7 cellular contexts compared by ENCODE assay signal in genomic region chr16:70746040-70746707, GRCh38. TPM values are rescaled to one million over a fixed set of nuclear protein-coding genes. Genes with fewer than 3 reads are reported as not detected.
A peak's percentile ranks its signal among the peaks of the same experiment; 100 is the strongest.
DNase-seq lines count a peak whose midpoint lies in the region; ATAC-seq and TF ChIP-seq lines count a peak whose summit lies in the region.

No MANE protein-coding gene starts in this region.

- DNase-seq in HCT116 (ENCODE audit: low read depth, low spot score) (peak; percentile 51), SHP77 (lab: John Stamatoyannopoulos, UW) (peak; percentile 96 to 98), endodermal cell (no peak), occipital lobe (lab: John Stamatoyannopoulos, UW) (peak; percentile 65), germinal center (ENCODE audit: low spot score) (no peak), iPS-NIHi11 (ENCODE audit: low spot score) (no peak)

- H3K27ac ChIP-seq in HCT116 (ENCODE audit: low read depth, low read length), result peak overlapping the region; percentile 82
- H3K27ac ChIP-seq in endodermal cell (ENCODE audit: low read depth, low read length), result no peak overlapping the region

- H3K79me2 ChIP-seq in HCT116 (ENCODE audit: insufficient read depth, low read length), result no peaks in the 10 kb centered on the region; the same call in 1 of the 2 replicates

- CTCF ChIA-PET in HCT116 (lab: Charles Lee), result interaction anchor here (0.5 to 1.6 kb wide), 2 partner anchors 25 to 581 kb away, joined by 3 to 8 read pairs; no protein-coding TSS in a partner anchor

- no peak overlapping the region for H2AFZ ChIP-seq in HCT116 (ENCODE audit: low read depth, low read length, poor library complexity, severe bottlenecking)

- no peak for TF ChIP-seq POLR2A in HCT116 (IDR thresholded peaks at IDR 0.05; ENCODE audit: borderline replicate concordance, extremely low read depth, insufficient read depth, insufficient read length)

- peak overlapping the region; percentile 36 for H3K27ac Mint-ChIP-seq in endodermal cell

- H3K4me3 ChIP-seq in HCT116 (replicated peaks in 1 of 2; ENCODE audit: low read depth in 1 of 2, low read length in 2 of 2) (peak overlapping the region in 1 of 2 experiments; percentile 27; a peak in 2 of 4 replicates), endodermal cell (ENCODE audit: low read length) (no peak overlapping the region)

- no peak for TF ChIP-seq CTCF in HCT116 (IDR thresholded peaks at IDR 0.05 in 2 of 3, conservative IDR thresholded peaks at IDR 0.05 in 1 of 3; ENCODE audit: borderline replicate concordance in 1 of 3, insufficient read depth in 1 of 3, low read depth in 2 of 3, low read length in 2 of 3)
- TF ChIP-seq CTCF in endodermal cell (conservative IDR thresholded peaks at IDR 0.05), result no peak

- no peaks in the 10 kb centered on the region for H4K20me1 ChIP-seq in HCT116 (ENCODE audit: insufficient read depth)

- POLR2A ChIA-PET in HCT116 (lab: Charles Lee), result interaction anchor here (1.5 kb wide), 1 partner anchor 59 kb away, joined by 4 read pairs; no protein-coding TSS in a partner anchor

- H3K4me1 ChIP-seq in HCT116 (ENCODE audit: control insufficient read depth in 1 of 2, insufficient read depth in 2 of 2, low read length in 2 of 2), result peaks cover 29 to 48% of the 10 kb centered on the region in 2 experiments
- H3K4me1 ChIP-seq in endodermal cell (ENCODE audit: control insufficient read depth, insufficient read depth, low read length), result no peaks in the 10 kb centered on the region

- H3K4me3 Mint-ChIP-seq in endodermal cell, result no peak overlapping the region

- H3K27me3 ChIP-seq in HCT116 (ENCODE audit: insufficient read depth, low read length) (no peaks in the 10 kb centered on the region), endodermal cell (ENCODE audit: control insufficient read depth, insufficient read depth, low read length, poor library complexity, severe bottlenecking) (no peaks in the 10 kb centered on the region)

- peaks cover 18% of the 10 kb centered on the region for H3K4me1 Mint-ChIP-seq in endodermal cell

- H3K36me3 ChIP-seq in HCT116 (ENCODE audit: control insufficient read depth in 1 of 2, insufficient read depth in 2 of 2, low read length in 2 of 2) (peaks cover 0 to 12% of the 10 kb centered on the region in 2 experiments; a peak in 1 of 4 replicates), endodermal cell (ENCODE audit: control insufficient read depth, insufficient read depth, low read length) (peaks cover 13% of the 10 kb centered on the region)

- intact Hi-C loops in HCT116 (cut with micrococcal nuclease), result no loop called here

- TF ChIP-seq RAD21 in HCT116 (IDR thresholded peaks at IDR 0.05; ENCODE audit: low read depth), result no peak

- peaks cover 26% of the 10 kb centered on the region for H3K36me3 Mint-ChIP-seq in endodermal cell (ENCODE audit: low read depth)

- RAD21 ChIA-PET in HCT116 (lab: Charles Lee; ENCODE audit: low non-redundant PET in 1 of 2, low total read pairs in 2 of 2, uncharacterized antibody in 2 of 2, unreplicated experiment in 2 of 2), result interaction anchor here in 1 of 2 experiments (0.6 to 1.3 kb wide), 2 partner anchors 15 to 59 kb away, joined by 4 to 6 read pairs; no protein-coding TSS in a partner anchor

- H3K4me2 ChIP-seq in HCT116 (ENCODE audit: low read length), result peak overlapping the region; percentile 74

- no peaks in the 10 kb centered on the region for H3K27me3 Mint-ChIP-seq in endodermal cell (ENCODE audit: insufficient read depth)

- H3K9ac ChIP-seq in HCT116 (ENCODE audit: low read length) (peak overlapping the region; percentile 74), endodermal cell (ENCODE audit: extremely low read depth, low read length, poor library complexity, severe bottlenecking) (no peak overlapping the region)

- ATAC-seq in HCT116, result peak; percentile 80
- no peak for ATAC-seq in HG02870 (IDR thresholded peaks at IDR 0.05; ENCODE audit: unreplicated experiment)

- H3K9me3 Mint-ChIP-seq in endodermal cell, result peaks cover 10% of the 10 kb centered on the region

- BruUV-seq in HCT116 (replicated peaks; lab: Mats Ljungman, UMichigan), result TSS peak; percentile 54

- 90 to 92% methylated on average over 9 to 12 of the region's 12 CpGs for WGBS in endodermal cell (ENCODE audit: insufficient coverage in 1 of 2, insufficient read length in 1 of 2), 2 experiments

- H3K9me3 ChIP-seq in HCT116 (ENCODE audit: control insufficient read depth in 1 of 2, insufficient read depth in 1 of 2, low read depth in 1 of 2, low read length in 2 of 2) (no peaks in the 10 kb centered on the region), endodermal cell (ENCODE audit: control insufficient read depth, low read length) (no peaks in the 10 kb centered on the region)

- no peaks in the 10 kb centered on the region for H3K9me2 ChIP-seq in HCT116 (ENCODE audit: insufficient read depth)

TF ChIP-seq in HCT116, 20 proteins besides CTCF, POLR2A, EP300 and RAD21:
- TF ChIP-seq MAX (IDR thresholded peaks at IDR 0.05), result peak; percentile 93
- no peak for TF ChIP-seq FOSL1 (IDR thresholded peaks at IDR 0.05; ENCODE audit: low read depth)
- TF ChIP-seq SRF (IDR thresholded peaks at IDR 0.05; ENCODE audit: low read depth), result no peak
- no peak for TF ChIP-seq EZH2phosphoT487 (IDR thresholded peaks at IDR 0.05; ENCODE audit: borderline replicate concordance)
- no peak for TF ChIP-seq YY1 (IDR thresholded peaks at IDR 0.05; ENCODE audit: extremely low read depth, insufficient replicate concordance, low read depth, low read length)
- no peak; the same call in 1 of the 2 replicates for TF ChIP-seq SP1 (IDR thresholded peaks at IDR 0.05; ENCODE audit: low read depth)
- TF ChIP-seq CBX3 (IDR thresholded peaks at IDR 0.05; ENCODE audit: low read depth), result no peak
- no peak for TF ChIP-seq SIN3A (IDR thresholded peaks at IDR 0.05; ENCODE audit: low read depth)
- no peak for TF ChIP-seq REST (IDR thresholded peaks at IDR 0.05; ENCODE audit: low read depth)
- TF ChIP-seq ZBTB33 (IDR thresholded peaks at IDR 0.05; ENCODE audit: extremely low read depth, insufficient replicate concordance, low read length), result no peak
- TF ChIP-seq CEBPB (IDR thresholded peaks at IDR 0.05; ENCODE audit: low read depth), result no peak
- no peak for TF ChIP-seq ATF3 (IDR thresholded peaks at IDR 0.05)
- TF ChIP-seq EGR1 (IDR thresholded peaks at IDR 0.05; ENCODE audit: low read depth), result peak; percentile 96
- TF ChIP-seq TCF7L2 (IDR thresholded peaks at IDR 0.05; ENCODE audit: borderline replicate concordance, extremely low read depth, insufficient read depth, insufficient read length), result no peak
- TF ChIP-seq JUND (IDR thresholded peaks at IDR 0.05), result no peak
- TF ChIP-seq ZFX (IDR thresholded peaks at IDR 0.05), result no peak

RNA-seq across cellular contexts. Expression of gene VAC14, which starts 54.8 kb away (rescaled TPM):
- total RNA-seq in HCT116 (2021; ENCODE audit: unreplicated experiment) (35.3 TPM), endodermal cell (10 to 100 TPM; 47.5 to 48.7 TPM), occipital lobe (15.9 TPM)
- polyA plus RNA-seq in HCT116 (2012), result 22.8 and 29.2 TPM in 2 replicates
- polyA plus RNA-seq in endodermal cell (2013, experiment 1 of 2), result 46.2 TPM
- polyA plus RNA-seq in endodermal cell (2013, experiment 2 of 2), result 42.4 TPM

Comparison
In these comparisons a context has a peak if more than half of its experiments do, and no peak if none do; other contexts are left out.
1. DNase-seq: peak in HCT116 (single experiment), SHP77 (2 of 2) and occipital lobe (single experiment); none in endodermal cell (single experiment), germinal center (single experiment) and iPS-NIHi11 (single experiment).